Comparison of ENCODE assay signal across 12 cellular contexts in genomic region chr11:69050592-69051380, GRCh38. TPM values are rescaled to one million over a fixed set of nuclear protein-coding genes. Genes with fewer than 3 reads are reported as not detected.
DNase-seq lines count a peak whose midpoint lies in the region; ATAC-seq, FAIRE-seq and TF ChIP-seq lines count a peak whose summit lies in the region.
"Had no signal": no experiment of that assay in that cellular context is flagged by ENCODE, and none has a peak within 500 bp of the region (broad histone marks: within the 10 kb centered on the region; RNA-seq: fewer than 3 reads in every experiment).

No MANE protein-coding gene starts in this region.

- ATAC-seq in stimulated activated naive CD8-positive, alpha-beta T cell treated with anti-CD3 and anti-CD28 coated beads, Interleukin-15, Interleukin-2, amounts not matched to agents 100 U/mL and 50 U/mL, for 24 hours: no peak
- ATAC-seq in GM18861 (IDR thresholded peaks at IDR 0.05; ENCODE audit: unreplicated experiment): no peak
- ATAC-seq: HCT116, upper lobe of right lung had no signal

- H3K27me3 Mint-ChIP-seq in stimulated activated naive CD8-positive, alpha-beta T cell treated with anti-CD3 and anti-CD28 coated beads, Interleukin-15, Interleukin-2, amounts not matched to agents 100 ng/mL and 50 ng/mL, for 24 hours: no peaks in the 10 kb centered on the region
- no peaks in the 10 kb centered on the region for H3K27me3 Mint-ChIP-seq in astrocyte (ENCODE audit: low read depth, unreplicated experiment)

- H3K79me2 ChIP-seq in astrocyte (ENCODE audit: insufficient read depth, low read length): peaks cover 57% of the 10 kb centered on the region

- TF ChIP-seq CTCF in astrocyte (IDR thresholded peaks at IDR 0.05; ENCODE audit: insufficient read depth, low read depth, low read length): no peak
- no peak for TF ChIP-seq CTCF in vagina (IDR thresholded peaks at IDR 0.05)

- no peaks in the 10 kb centered on the region for H3K27me3 ChIP-seq in astrocyte (ENCODE audit: insufficient read depth, low read length)
- no peaks in the 10 kb centered on the region for H3K27me3 ChIP-seq in vagina
- H3K27me3 ChIP-seq: upper lobe of right lung had no signal

- no peaks in the 10 kb centered on the region for H3K9me3 ChIP-seq in astrocyte (ENCODE audit: insufficient read depth, low read depth, low read length)
- H3K9me3 ChIP-seq in vagina: no peaks in the 10 kb centered on the region
- H3K9me3 ChIP-seq: upper lobe of right lung had no signal

- no peak overlapping the region for H2AFZ ChIP-seq in astrocyte (ENCODE audit: low read depth, low read length)

- H3K4me3 ChIP-seq in astrocyte (ENCODE audit: insufficient read depth, low read depth, low read length): no peak overlapping the region
- peak overlapping the region; percentile 4 to 96 for H3K4me3 ChIP-seq in vagina

- no peak for DNase-seq in stimulated activated naive CD8-positive, alpha-beta T cell treated with anti-CD3 and anti-CD28 coated beads, Interleukin-15, Interleukin-2, amounts not matched to agents 100 U/mL and 50 U/mL, for 24 hours
- DNase-seq in astrocyte (ENCODE audit: low read depth) (no peak), midbrain (lab: John Stamatoyannopoulos, UW) (peak; percentile 25), vagina (ENCODE audit: extremely low spot score in 2 of 2) (no peak), COR-L47 (lab: John Stamatoyannopoulos, UW) (no peak), DMS53 (lab: John Stamatoyannopoulos, UW) (no peak)
- DNase-seq: NCI-H187 treated with DMSO at 0.1 percent for 48 hours, SHP77 treated with DMSO at 0.1 percent for 48 hours, upper lobe of right lung had no signal

- no peaks in the 10 kb centered on the region for H3K36me3 Mint-ChIP-seq in stimulated activated naive CD8-positive, alpha-beta T cell treated with anti-CD3 and anti-CD28 coated beads, Interleukin-15, Interleukin-2, amounts not matched to agents 100 ng/mL and 50 ng/mL, for 24 hours (ENCODE audit: low read depth)
- H3K36me3 Mint-ChIP-seq in astrocyte (ENCODE audit: low read depth, unreplicated experiment): no peaks in the 10 kb centered on the region

- intact Hi-C loops in vagina (cut with DNase I): no loop called here

- H3K4me1 Mint-ChIP-seq in stimulated activated naive CD8-positive, alpha-beta T cell treated with anti-CD3 and anti-CD28 coated beads, Interleukin-15, Interleukin-2, amounts not matched to agents 100 ng/mL and 50 ng/mL, for 24 hours (ENCODE audit: low read depth): peaks cover 39% of the 10 kb centered on the region
- H3K4me1 Mint-ChIP-seq in astrocyte (ENCODE audit: low read depth, unreplicated experiment): no peaks in the 10 kb centered on the region

- peaks cover 53% of the 10 kb centered on the region for H4K20me1 ChIP-seq in astrocyte (ENCODE audit: insufficient read depth, low read length)

- H3K27ac Mint-ChIP-seq in stimulated activated naive CD8-positive, alpha-beta T cell treated with anti-CD3 and anti-CD28 coated beads, Interleukin-15, Interleukin-2, amounts not matched to agents 100 ng/mL and 50 ng/mL, for 24 hours: peak overlapping the region; percentile 18
- no peak overlapping the region for H3K27ac Mint-ChIP-seq in astrocyte (ENCODE audit: unreplicated experiment)

- H3K4me2 ChIP-seq in astrocyte (ENCODE audit: low read length): no peak overlapping the region

- FAIRE-seq in astrocyte (lab: Jason Lieb, UNC): no peak

- no peak for TF ChIP-seq POLR2A in vagina (IDR thresholded peaks at IDR 0.05)

- no peaks in the 10 kb centered on the region for H3K36me3 ChIP-seq in astrocyte (ENCODE audit: insufficient read depth, low read length)
- peaks cover 0 to 5% of the 10 kb centered on the region in 2 donors for H3K36me3 ChIP-seq in vagina

- H3K4me3 Mint-ChIP-seq in stimulated activated naive CD8-positive, alpha-beta T cell treated with anti-CD3 and anti-CD28 coated beads, Interleukin-15, Interleukin-2, amounts not matched to agents 100 ng/mL and 50 ng/mL, for 24 hours: peak overlapping the region; percentile 4
- H3K4me3 Mint-ChIP-seq in astrocyte (ENCODE audit: unreplicated experiment): peak overlapping the region; percentile 82

- no peaks in the 10 kb centered on the region for H3K9me3 Mint-ChIP-seq in stimulated activated naive CD8-positive, alpha-beta T cell treated with anti-CD3 and anti-CD28 coated beads, Interleukin-15, Interleukin-2, amounts not matched to agents 100 ng/mL and 50 ng/mL, for 24 hours
- H3K9me3 Mint-ChIP-seq in astrocyte (ENCODE audit: unreplicated experiment): no peaks in the 10 kb centered on the region

- H3K4me1 ChIP-seq in astrocyte (ENCODE audit: insufficient read depth, low read length) (peaks cover 15% of the 10 kb centered on the region), vagina (peaks cover 55% of the 10 kb centered on the region)

- no peak overlapping the region for H3K9ac ChIP-seq in astrocyte (ENCODE audit: low read length)

- H3K27ac ChIP-seq in astrocyte (ENCODE audit: low read depth, low read length): no peak overlapping the region
- peak overlapping the region; percentile 97 for H3K27ac ChIP-seq in vagina

RNA-seq across cellular contexts. Expression of gene TPCN2, which starts 2.1 kb away (rescaled TPM):
- total RNA-seq in astrocyte (8.4 and 9.5 TPM in 2 replicates), vagina (21.1 TPM)

RNA-seq across cellular contexts. Expression of gene MRGPRF, which starts 37.7 kb away (rescaled TPM):
- total RNA-seq in astrocyte (3.2 and 4.1 TPM in 2 replicates), vagina (84.5 TPM)

Comparison
In these comparisons a context has a peak if more than half of its experiments do, and no peak if none do; other contexts are left out.
1. RNA of gene MRGPRF, which starts 37.7 kb away (total RNA-seq): 84.5 TPM in vagina (single experiment); 3.2 to 4.1 TPM in astrocyte; every median in the first group is over 10 times any median in the second.